In genomic region chr17:40241435-40241834, GRCh38 we compare ENCODE assay signal across 2 cellular contexts.
TF ChIP-seq lines count a peak whose summit lies in the region.

No MANE protein-coding gene starts in this region.

TF ChIP-seq in A549, 52 proteins besides CTCF, POLR2A, EP300 and RAD21:
- TF ChIP-seq EHMT2 (IDR thresholded peaks at IDR 0.05; ENCODE audit: low read depth), result no peak
- TF ChIP-seq RNF2 (IDR thresholded peaks at IDR 0.05; ENCODE audit: borderline replicate concordance, low read depth), result no peak
- no peak for TF ChIP-seq CBX2 (IDR thresholded peaks at IDR 0.05; ENCODE audit: borderline replicate concordance, low read depth)
- TF ChIP-seq TFCP2L1 (CRISPR knock-in tag; IDR thresholded peaks at IDR 0.05), result no peak
- no peak for TF ChIP-seq HOXB5 (CRISPR knock-in tag; IDR thresholded peaks at IDR 0.05)
- TF ChIP-seq HES2 (IDR thresholded peaks at IDR 0.05), result no peak
- no peak for TF ChIP-seq FOXS1 (CRISPR knock-in tag; IDR thresholded peaks at IDR 0.05)
- TF ChIP-seq MAFK (IDR thresholded peaks at IDR 0.05; ENCODE audit: partially characterized antibody), result no peak

TF ChIP-seq in K562, 482 proteins besides CTCF, POLR2A, EP300 and RAD21:
- TF ChIP-seq RBBP5 (IDR thresholded peaks at IDR 0.05; ENCODE audit: borderline replicate concordance, insufficient read depth, low read length, poor library complexity, severe bottlenecking) (no peak), ZZZ3 (IDR thresholded peaks at IDR 0.05) (no peak), MCM5 (IDR thresholded peaks at IDR 0.05; ENCODE audit: low read depth) (no peak), ZNF174 (CRISPR knock-in tag; IDR thresholded peaks at IDR 0.05) (no peak)
